In the genomic region with DNA sequence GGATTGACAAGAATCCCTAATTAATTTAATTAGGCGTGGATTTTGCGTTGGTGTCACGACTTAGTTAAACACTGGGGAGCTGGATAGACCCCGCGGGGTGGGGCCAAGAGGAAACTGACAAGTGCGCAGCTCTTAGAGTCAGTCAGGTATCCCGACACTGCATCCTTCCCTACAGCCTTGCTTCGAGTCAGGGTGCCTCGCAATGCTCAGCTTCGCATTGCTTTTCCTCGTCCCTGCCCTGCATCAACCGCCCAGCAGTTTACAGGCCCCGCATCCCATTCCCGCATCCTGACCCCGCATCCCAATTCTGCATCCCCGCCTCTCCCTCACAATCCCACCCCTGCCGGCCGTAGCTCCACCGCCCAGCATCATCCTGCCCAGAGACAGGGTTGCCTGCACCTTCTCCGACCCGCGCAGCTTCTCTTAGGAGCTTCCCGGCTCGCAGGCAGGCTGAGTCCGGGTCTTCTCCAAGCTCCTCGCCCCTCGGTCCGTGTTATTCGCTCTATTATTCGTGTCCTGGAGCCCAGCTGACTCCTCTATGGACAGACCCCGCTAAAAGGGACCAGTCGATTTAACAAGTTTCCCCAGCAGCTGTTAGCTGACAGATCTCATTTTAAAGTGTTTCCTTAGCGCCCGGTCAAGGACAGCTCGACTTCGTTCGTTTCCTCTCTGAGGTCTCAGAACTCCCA, we compare ENCODE assay signal across 2 cellular contexts.
A peak's percentile ranks its signal among the peaks of the same experiment; 100 is the strongest.
TF ChIP-seq lines count a peak whose summit lies in the region.

No MANE protein-coding gene starts in this region.

TF ChIP-seq in GM23338, 12 proteins besides CTCF, POLR2A, EP300 and RAD21:
- TF ChIP-seq, protein P1, sequence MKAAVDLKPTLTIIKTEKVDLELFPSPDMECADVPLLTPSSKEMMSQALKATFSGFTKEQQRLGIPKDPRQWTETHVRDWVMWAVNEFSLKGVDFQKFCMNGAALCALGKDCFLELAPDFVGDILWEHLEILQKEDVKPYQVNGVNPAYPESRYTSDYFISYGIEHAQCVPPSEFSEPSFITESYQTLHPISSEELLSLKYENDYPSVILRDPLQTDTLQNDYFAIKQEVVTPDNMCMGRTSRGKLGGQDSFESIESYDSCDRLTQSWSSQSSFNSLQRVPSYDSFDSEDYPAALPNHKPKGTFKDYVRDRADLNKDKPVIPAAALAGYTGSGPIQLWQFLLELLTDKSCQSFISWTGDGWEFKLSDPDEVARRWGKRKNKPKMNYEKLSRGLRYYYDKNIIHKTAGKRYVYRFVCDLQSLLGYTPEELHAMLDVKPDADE (IDR thresholded peaks at IDR 0.05), result no peak
- TF ChIP-seq NANOG (IDR thresholded peaks at IDR 0.05; ENCODE audit: borderline replicate concordance) (no peak), ZNF331 (CRISPR knock-in tag; IDR thresholded peaks at IDR 0.05; ENCODE audit: low read depth) (no peak), EZH2phosphoT487 (IDR thresholded peaks at IDR 0.05; ENCODE audit: unreplicated experiment) (peak; percentile 54), EZH2 (IDR thresholded peaks at IDR 0.05; ENCODE audit: low read depth, unreplicated experiment) (peak; percentile 77), CREB1 (CRISPR knock-in tag; IDR thresholded peaks at IDR 0.05; ENCODE audit: low read depth) (no peak)
- TF ChIP-seq, protein P2, sequence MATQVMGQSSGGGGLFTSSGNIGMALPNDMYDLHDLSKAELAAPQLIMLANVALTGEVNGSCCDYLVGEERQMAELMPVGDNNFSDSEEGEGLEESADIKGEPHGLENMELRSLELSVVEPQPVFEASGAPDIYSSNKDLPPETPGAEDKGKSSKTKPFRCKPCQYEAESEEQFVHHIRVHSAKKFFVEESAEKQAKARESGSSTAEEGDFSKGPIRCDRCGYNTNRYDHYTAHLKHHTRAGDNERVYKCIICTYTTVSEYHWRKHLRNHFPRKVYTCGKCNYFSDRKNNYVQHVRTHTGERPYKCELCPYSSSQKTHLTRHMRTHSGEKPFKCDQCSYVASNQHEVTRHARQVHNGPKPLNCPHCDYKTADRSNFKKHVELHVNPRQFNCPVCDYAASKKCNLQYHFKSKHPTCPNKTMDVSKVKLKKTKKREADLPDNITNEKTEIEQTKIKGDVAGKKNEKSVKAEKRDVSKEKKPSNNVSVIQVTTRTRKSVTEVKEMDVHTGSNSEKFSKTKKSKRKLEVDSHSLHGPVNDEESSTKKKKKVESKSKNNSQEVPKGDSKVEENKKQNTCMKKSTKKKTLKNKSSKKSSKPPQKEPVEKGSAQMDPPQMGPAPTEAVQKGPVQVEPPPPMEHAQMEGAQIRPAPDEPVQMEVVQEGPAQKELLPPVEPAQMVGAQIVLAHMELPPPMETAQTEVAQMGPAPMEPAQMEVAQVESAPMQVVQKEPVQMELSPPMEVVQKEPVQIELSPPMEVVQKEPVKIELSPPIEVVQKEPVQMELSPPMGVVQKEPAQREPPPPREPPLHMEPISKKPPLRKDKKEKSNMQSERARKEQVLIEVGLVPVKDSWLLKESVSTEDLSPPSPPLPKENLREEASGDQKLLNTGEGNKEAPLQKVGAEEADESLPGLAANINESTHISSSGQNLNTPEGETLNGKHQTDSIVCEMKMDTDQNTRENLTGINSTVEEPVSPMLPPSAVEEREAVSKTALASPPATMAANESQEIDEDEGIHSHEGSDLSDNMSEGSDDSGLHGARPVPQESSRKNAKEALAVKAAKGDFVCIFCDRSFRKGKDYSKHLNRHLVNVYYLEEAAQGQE (IDR thresholded peaks at IDR 0.05; ENCODE audit: unreplicated experiment), result no peak

TF ChIP-seq in SK-N-SH, 30 proteins besides CTCF, POLR2A, EP300 and RAD21 (continued from another document):
- TF ChIP-seq GATA2 (CRISPR knock-in tag; IDR thresholded peaks at IDR 0.05) (no peak), TCF12 (IDR thresholded peaks at IDR 0.05) (no peak)
- TF ChIP-seq, protein P3, sequence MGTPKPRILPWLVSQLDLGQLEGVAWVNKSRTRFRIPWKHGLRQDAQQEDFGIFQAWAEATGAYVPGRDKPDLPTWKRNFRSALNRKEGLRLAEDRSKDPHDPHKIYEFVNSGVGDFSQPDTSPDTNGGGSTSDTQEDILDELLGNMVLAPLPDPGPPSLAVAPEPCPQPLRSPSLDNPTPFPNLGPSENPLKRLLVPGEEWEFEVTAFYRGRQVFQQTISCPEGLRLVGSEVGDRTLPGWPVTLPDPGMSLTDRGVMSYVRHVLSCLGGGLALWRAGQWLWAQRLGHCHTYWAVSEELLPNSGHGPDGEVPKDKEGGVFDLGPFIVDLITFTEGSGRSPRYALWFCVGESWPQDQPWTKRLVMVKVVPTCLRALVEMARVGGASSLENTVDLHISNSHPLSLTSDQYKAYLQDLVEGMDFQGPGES (IDR thresholded peaks at IDR 0.05; ENCODE audit: low read depth, low read length), result no peak
- TF ChIP-seq, protein P4, sequence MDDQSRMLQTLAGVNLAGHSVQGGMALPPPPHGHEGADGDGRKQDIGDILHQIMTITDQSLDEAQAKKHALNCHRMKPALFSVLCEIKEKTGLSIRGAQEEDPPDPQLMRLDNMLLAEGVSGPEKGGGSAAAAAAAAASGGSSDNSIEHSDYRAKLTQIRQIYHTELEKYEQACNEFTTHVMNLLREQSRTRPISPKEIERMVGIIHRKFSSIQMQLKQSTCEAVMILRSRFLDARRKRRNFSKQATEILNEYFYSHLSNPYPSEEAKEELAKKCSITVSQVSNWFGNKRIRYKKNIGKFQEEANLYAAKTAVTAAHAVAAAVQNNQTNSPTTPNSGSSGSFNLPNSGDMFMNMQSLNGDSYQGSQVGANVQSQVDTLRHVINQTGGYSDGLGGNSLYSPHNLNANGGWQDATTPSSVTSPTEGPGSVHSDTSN (IDR thresholded peaks at IDR 0.05), result 0 out of 2 replicates have a peak, but pooled peaks have one; percentile 6
TF ChIP-seq in SK-N-SH: peak in this region for 1.
